18 cellular contexts compared by ENCODE assay signal in the genomic region with DNA sequence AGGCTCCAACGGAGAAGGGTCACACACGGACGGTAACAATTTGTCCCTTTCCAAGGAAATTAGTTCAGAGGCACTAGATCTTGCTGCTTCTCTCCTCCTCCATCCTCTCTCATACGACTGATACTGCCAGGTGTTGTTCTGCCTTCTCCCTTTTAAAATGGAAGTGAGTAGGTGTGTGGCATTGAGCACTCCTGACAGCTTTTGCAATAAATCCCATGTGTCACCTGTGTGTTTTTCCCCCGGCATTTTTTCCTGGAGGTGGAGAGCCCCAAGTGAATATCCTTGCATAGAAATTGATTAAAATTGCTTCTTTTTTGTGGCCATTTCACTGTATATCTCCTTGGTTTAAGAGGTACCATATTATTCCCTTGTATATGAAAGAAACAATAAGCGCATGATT. TPM values are rescaled to one million over a fixed set of nuclear protein-coding genes. Genes with fewer than 3 reads are reported as not detected.
DNase-seq lines count a peak whose midpoint lies in the region; ATAC-seq, FAIRE-seq and TF ChIP-seq lines count a peak whose summit lies in the region.
"Had no signal": no experiment of that assay in that cellular context is flagged by ENCODE, and none has a peak within 500 bp of the region (broad histone marks: within the 10 kb centered on the region; RNA-seq: fewer than 3 reads in every experiment).

No MANE protein-coding gene starts in this region.

- 80% methylated on average over 6 of the region's 6 CpGs for whole genome bisulfite sequencing in SK-N-SH (ENCODE audit: low lambda C conversion rate)

- H3K9me2 ChIP-seq in SK-N-SH (no peaks in the 10 kb centered on the region), OCI-LY7 (ENCODE audit: insufficient read depth, low read length) (no peaks in the 10 kb centered on the region)

- TF ChIP-seq POLR2A in endothelial cell of umbilical vein (IDR thresholded peaks at IDR 0.05; ENCODE audit: low read depth, low read length): no peak

- peaks cover 25 to 33% of the 10 kb centered on the region in 2 experiments for H3K36me3 ChIP-seq in SK-N-SH (replicated peaks in 1 of 2; ENCODE audit: control insufficient read depth in 1 of 2, insufficient read depth in 2 of 2, low read length in 1 of 2)
- peaks cover 96% of the 10 kb centered on the region for H3K36me3 ChIP-seq in OCI-LY7 (ENCODE audit: insufficient read depth, low read length)
- peaks cover 2 to 15% of the 10 kb centered on the region in 2 experiments for H3K36me3 ChIP-seq in endothelial cell of umbilical vein (ENCODE audit: control insufficient read depth in 2 of 2, extremely low read depth in 1 of 2, insufficient read depth in 2 of 2, low read length in 2 of 2)
- H3K36me3 ChIP-seq: colonic mucosa had no signal

- peaks cover 19% of the 10 kb centered on the region for H3F3A ChIP-seq in SK-N-SH (replicated peaks; ENCODE audit: insufficient read depth)

- H3K9ac ChIP-seq in SK-N-SH: no peak overlapping the region
- no peak overlapping the region for H3K9ac ChIP-seq in endothelial cell of umbilical vein (replicated peaks; ENCODE audit: extremely low read depth, insufficient read depth, low read length)

- no peak for TF ChIP-seq RAD21 in SK-N-SH (IDR thresholded peaks at IDR 0.05; ENCODE audit: low read length)

- intact Hi-C loops in OCI-LY7 (cut with micrococcal nuclease; ENCODE audit: unreplicated experiment) (no loop called here), endothelial cell of umbilical vein (cut with micrococcal nuclease) (no loop called here), left ventricle myocardium superior (cut with micrococcal nuclease) (no loop called here)

- no peak for FAIRE-seq in endothelial cell of umbilical vein (lab: Jason Lieb, UNC)

- no peaks in the 10 kb centered on the region for H3K27me3 ChIP-seq in SK-N-SH (ENCODE audit: insufficient read depth)
- no peaks in the 10 kb centered on the region for H3K27me3 ChIP-seq in endothelial cell of umbilical vein (ENCODE audit: control insufficient read depth in 2 of 2, insufficient read depth in 2 of 2, low read length in 2 of 2)
- H3K27me3 ChIP-seq: colonic mucosa had no signal

- no peak for ATAC-seq in SK-N-SH treated with all-trans-retinoic acid at 6 μM for 48 hours
- no peak for ATAC-seq in left ventricle myocardium superior

- dilution Hi-C loops in endothelial cell of umbilical vein (cut with MboI; ENCODE audit: extremely low pct_ligation_motif_present, low sequenced_read_pairs): no loop called here

- H2AFZ ChIP-seq in SK-N-SH (ENCODE audit: low read depth) (no peak overlapping the region), OCI-LY7 (ENCODE audit: low read length) (no peak overlapping the region), endothelial cell of umbilical vein (ENCODE audit: low read depth, low read length) (no peak overlapping the region)

- DNase-seq in SK-N-SH (no peak), OCI-LY7 (ENCODE audit: low spot score) (no peak), endothelial cell of umbilical vein (ENCODE audit: low read depth, low spot score) (no peak), putamen (ENCODE audit: low spot score) (peak; percentile 76), inferior parietal cortex (ENCODE audit: extremely low spot score) (no peak), left ventricle myocardium superior (no peak), HUDEP-2 (lab: John Stamatoyannopoulos, UW; ENCODE audit: unreplicated experiment in 76 of 76) (no peak)
- DNase-seq: activated T-cell treated with anti-CD3 and anti-CD28 coated beads for 4 hours; colonic mucosa; DMS53; islet precursor cell; Kasumi-1; NCI-H446 treated with DMSO at 0.1 percent for 48 hours; stimulated activated CD4-positive, alpha-beta T cell treated with anti-CD3 and anti-CD28 coated beads, Interleukin-4, amount 100 ng/mL, for 24 hours; stimulated activated CD8-positive, alpha-beta memory T cell treated with anti-CD3 and anti-CD28 coated beads, Interleukin-4, amount 100 ng/mL, for 48 hours had no signal

- H3K4me1 ChIP-seq in SK-N-SH (ENCODE audit: control insufficient read depth in 1 of 2, insufficient read depth in 2 of 2, low read depth in 1 of 2, low read length in 1 of 2): peaks cover 7 to 9% of the 10 kb centered on the region in 2 experiments
- no peaks in the 10 kb centered on the region for H3K4me1 ChIP-seq in OCI-LY7 (ENCODE audit: insufficient read depth, low read length, poor library complexity, severe bottlenecking)
- peaks cover 16% of the 10 kb centered on the region for H3K4me1 ChIP-seq in endothelial cell of umbilical vein (ENCODE audit: control insufficient read depth, extremely low read depth, insufficient read depth, low read length)
- H3K4me1 ChIP-seq: colonic mucosa had no signal

- H3K4me2 ChIP-seq in SK-N-SH: peak overlapping the region; percentile 20
- H3K4me2 ChIP-seq in OCI-LY7 (ENCODE audit: low read length): no peak overlapping the region
- no peak overlapping the region for H3K4me2 ChIP-seq in endothelial cell of umbilical vein (ENCODE audit: insufficient read depth, low read length)

- BruUV-seq in OCI-LY7 (replicated peaks; lab: Mats Ljungman, UMichigan) (TSS peak; percentile 38), endothelial cell of umbilical vein (replicated peaks; lab: Mats Ljungman, UMichigan) (no TSS peak)

- POLR2A ChIA-PET in SK-N-SH (lab: Yijun Ruan, JAX) (interaction anchor here (0.6 kb wide), 1 partner anchor 31 kb away, joined by 3 read pairs; no protein-coding TSS in a partner anchor), OCI-LY7 (lab: Charles Lee) (interaction anchor here (0.5 to 0.7 kb wide), 2 partner anchors 233 to 714 kb away, joined by 3 to 4 read pairs; no protein-coding TSS in a partner anchor), endothelial cell of umbilical vein (lab: Charles Lee) (no interaction called here)

- H3K9me1 ChIP-seq in endothelial cell of umbilical vein (replicated peaks; ENCODE audit: control insufficient read depth, extremely low read depth, insufficient read depth, low read length): no peaks in the 10 kb centered on the region

- TF ChIP-seq EP300 in SK-N-SH (IDR thresholded peaks at IDR 0.05; ENCODE audit: borderline replicate concordance in 1 of 2, low read depth in 1 of 2, low read length in 1 of 2): no peak

- H3K79me2 ChIP-seq in SK-N-SH (ENCODE audit: insufficient read depth): no peaks in the 10 kb centered on the region
- no peaks in the 10 kb centered on the region for H3K79me2 ChIP-seq in OCI-LY7 (ENCODE audit: insufficient read depth, low read depth, low read length)
- H3K79me2 ChIP-seq in endothelial cell of umbilical vein (ENCODE audit: control insufficient read depth, insufficient read depth, low read length): no peaks in the 10 kb centered on the region

- H3K9me3 ChIP-seq in SK-N-SH (no peaks in the 10 kb centered on the region), OCI-LY7 (ENCODE audit: low read length) (no peaks in the 10 kb centered on the region), endothelial cell of umbilical vein (replicated peaks; ENCODE audit: control insufficient read depth, insufficient read depth, low read length) (no peaks in the 10 kb centered on the region)
- H3K9me3 ChIP-seq: colonic mucosa had no signal

- no peak overlapping the region for H3K4me3 ChIP-seq in SK-N-SH (ENCODE audit: low read depth in 2 of 2, low read length in 1 of 2)
- H3K4me3 ChIP-seq in OCI-LY7 (ENCODE audit: low read depth, low read length, poor library complexity, severe bottlenecking): no peak overlapping the region
- H3K4me3 ChIP-seq in endothelial cell of umbilical vein (replicated peaks in 1 of 3; ENCODE audit: insufficient read depth in 1 of 3, low read depth in 1 of 3, low read length in 3 of 3): no peak overlapping the region
- H3K4me3 ChIP-seq: colonic mucosa had no signal

- H4K20me1 ChIP-seq in SK-N-SH (ENCODE audit: insufficient read depth): no peaks in the 10 kb centered on the region
- no peaks in the 10 kb centered on the region for H4K20me1 ChIP-seq in OCI-LY7 (ENCODE audit: insufficient read depth, low read length)
- H4K20me1 ChIP-seq in endothelial cell of umbilical vein (replicated peaks; ENCODE audit: control insufficient read depth, extremely low read depth, insufficient read depth, low read length): no peaks in the 10 kb centered on the region

- H3K27ac ChIP-seq in SK-N-SH (ENCODE audit: low read depth in 2 of 2, low read length in 1 of 2) (peak overlapping the region; percentile 73 to 86), OCI-LY7 (ENCODE audit: low read depth, low read length, poor library complexity, severe bottlenecking) (no peak overlapping the region), endothelial cell of umbilical vein (ENCODE audit: insufficient read depth, low read depth, low read length) (peak overlapping the region; percentile 53)
- H3K27ac ChIP-seq: 22Rv1, C4-2B had no signal

- TF ChIP-seq CTCF in SK-N-SH (IDR thresholded peaks at IDR 0.05) (no peak), OCI-LY7 (conservative IDR thresholded peaks at IDR 0.05; ENCODE audit: low read length) (no peak), endothelial cell of umbilical vein (IDR thresholded peaks at IDR 0.05; ENCODE audit: extremely low read depth in 1 of 2, insufficient read depth in 1 of 2, low read depth in 1 of 2, low read length in 2 of 2) (no peak)

- CTCF ChIA-PET in SK-N-SH (lab: Yijun Ruan, JAX) (interaction anchor here (1.2 to 3.3 kb wide), 2 partner anchors 9 to 11 kb away, joined by 3 to 27 read pairs; no protein-coding TSS in a partner anchor), OCI-LY7 (lab: Charles Lee; ENCODE audit: unreplicated experiment) (no interaction called here), endothelial cell of umbilical vein (lab: Charles Lee) (interaction anchor here (0.7 to 2.4 kb wide), 5 partner anchors 9 to 453 kb away, joined by 3 to 13 read pairs (median 3); partner anchors contain the start of gene MTHFD1)

RNA-seq across cellular contexts. Expression of gene AKAP5, which starts 26.2 kb away (rescaled TPM):
- polyA plus RNA-seq in SK-N-SH (2012; rRNA removed) (0.28 and 0.36 TPM in 2 replicates), endothelial cell of umbilical vein (0.06 and 0.10 TPM in 2 replicates)
- polyA plus RNA-seq in SK-N-SH (2012; cell fraction: cytosol; rRNA removed): 0.54 and 0.55 TPM in 2 replicates
- polyA plus RNA-seq in SK-N-SH (2012; cell fraction: nucleus; rRNA removed): 0.18 and 0.31 TPM in 2 replicates
- 0.31 and 0.92 TPM in 2 replicates for total RNA-seq in OCI-LY7 (2014; rRNA removed; shearing (Covaris generic))
- total RNA-seq in OCI-LY7 (2022) (0.57 TPM in 2 replicates), endothelial cell of umbilical vein (0.75 and 1.1 TPM in 2 replicates), left ventricle myocardium superior (0.30 TPM)
- polyA plus RNA-seq in endothelial cell of umbilical vein (2011; cell fraction: cytosol; rRNA removed): 0.19 and 0.20 TPM in 2 replicates
- 0.18 and 0.34 TPM in 2 replicates for polyA plus RNA-seq in endothelial cell of umbilical vein (2011; cell fraction: nucleus; rRNA removed)
- 0.11 and 0.31 TPM in 2 replicates for polyA plus RNA-seq in endothelial cell of umbilical vein (2012)
- 0.15 and 0.19 TPM in 2 replicates for polyA minus RNA-seq in endothelial cell of umbilical vein
- polyA minus RNA-seq in endothelial cell of umbilical vein (2011; cell fraction: cytosol; rRNA and poly(A)+ RNA removed): not detected
- 0.34 and 0.53 TPM in 2 replicates for polyA minus RNA-seq in endothelial cell of umbilical vein (2011; cell fraction: nucleus; rRNA and poly(A)+ RNA removed)

RNA-seq across cellular contexts. Expression of gene MTHFD1, which starts 51.0 kb away (rescaled TPM):
- polyA plus RNA-seq in SK-N-SH (2012; rRNA removed): 26.8 and 31.0 TPM in 2 replicates
- polyA plus RNA-seq in SK-N-SH (2012; cell fraction: cytosol; rRNA removed): 24.2 and 28.5 TPM in 2 replicates
- 30.0 and 47.5 TPM in 2 replicates for polyA plus RNA-seq in SK-N-SH (2012; cell fraction: nucleus; rRNA removed)
- total RNA-seq in OCI-LY7 (2014; rRNA removed; shearing (Covaris generic)): 73.7 and 100 TPM in 2 replicates
- 163 and 166 TPM in 2 replicates for total RNA-seq in OCI-LY7 (2022)
- total RNA-seq in endothelial cell of umbilical vein: 104 and 114 TPM in 2 replicates
- polyA plus RNA-seq in endothelial cell of umbilical vein: 18.9 and 26.3 TPM in 2 replicates
- 28.2 and 37.3 TPM in 2 replicates for polyA plus RNA-seq in endothelial cell of umbilical vein (2011; cell fraction: cytosol; rRNA removed)
- 58.6 and 64.1 TPM in 2 replicates for polyA plus RNA-seq in endothelial cell of umbilical vein (2011; cell fraction: nucleus; rRNA removed)
- 54.2 and 84.8 TPM in 2 replicates for polyA plus RNA-seq in endothelial cell of umbilical vein (2012)
- polyA minus RNA-seq in endothelial cell of umbilical vein: 49.4 and 68.1 TPM in 2 replicates
- 143 TPM for polyA minus RNA-seq in endothelial cell of umbilical vein (2011; cell fraction: cytosol; rRNA and poly(A)+ RNA removed)
- 39.9 and 65.6 TPM in 2 replicates for polyA minus RNA-seq in endothelial cell of umbilical vein (2011; cell fraction: nucleus; rRNA and poly(A)+ RNA removed)
- total RNA-seq in left ventricle myocardium superior: 60.6 TPM
